In the genomic region with DNA sequence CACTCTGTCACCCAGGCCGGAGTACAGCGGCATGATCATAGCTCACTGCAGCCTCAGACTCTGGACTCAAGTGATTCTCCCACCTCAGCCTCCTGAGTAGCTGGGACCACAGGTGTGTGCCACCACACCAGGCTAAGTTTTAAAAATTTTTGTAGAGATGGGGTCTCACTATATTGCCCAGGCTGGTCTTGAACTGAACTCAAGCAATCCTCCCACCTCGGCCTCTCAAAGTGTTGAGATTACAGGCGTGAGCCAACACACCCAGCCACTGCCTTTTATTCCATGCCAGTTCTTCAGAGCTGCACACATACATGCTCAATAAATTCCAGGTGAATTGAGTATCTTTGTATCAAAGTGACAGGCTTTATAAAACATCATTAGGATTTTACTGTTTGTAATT, we compare ENCODE assay signal across 14 cellular contexts.
"Had no signal": no experiment of that assay in that cellular context is flagged by ENCODE, and none has a peak within 500 bp of the region (broad histone marks: within the 10 kb centered on the region; RNA-seq: fewer than 3 reads in every experiment).

No MANE protein-coding gene starts in this region.

- H3K36me3 ChIP-seq: ovary had no signal

- H3K27ac ChIP-seq: ovary, right atrium auricular region, suprapubic skin, thyroid gland had no signal

- DNase-seq: effector memory CD8-positive, alpha-beta T cell; gastrocnemius medialis; islet precursor cell; mammary epithelial cell; naive thymus-derived CD8-positive, alpha-beta T cell; ovary; small intestine; stimulated activated CD4-positive, alpha-beta T cell treated with anti-CD3 and anti-CD28 coated beads, Interleukin-12 subunit alpha, Interleukin-12 subunit beta, amount 100 ng/mL, for 4 hours; stimulated activated naive CD4-positive, alpha-beta T cell; thyroid gland had no signal

- H3K27me3 ChIP-seq: esophagus muscularis mucosa, gastrocnemius medialis, ovary, right atrium auricular region, suprapubic skin, thyroid gland had no signal

- H3K4me3 Mint-ChIP-seq: effector memory CD8-positive, alpha-beta T cell; type B pancreatic cell had no signal

- H3K4me3 ChIP-seq: esophagus muscularis mucosa, gastrocnemius medialis, ovary, right atrium auricular region, suprapubic skin, thyroid gland had no signal

- H3K27ac Mint-ChIP-seq: effector memory CD8-positive, alpha-beta T cell; type B pancreatic cell had no signal

- H3K9me3 ChIP-seq: esophagus muscularis mucosa, gastrocnemius medialis, ovary, right atrium auricular region, suprapubic skin, thyroid gland had no signal

- H3K27me3 Mint-ChIP-seq: effector memory CD8-positive, alpha-beta T cell; naive thymus-derived CD8-positive, alpha-beta T cell; type B pancreatic cell had no signal

- H3K9me3 Mint-ChIP-seq: effector memory CD8-positive, alpha-beta T cell; type B pancreatic cell had no signal
